ENCODE assay signal across 8 cellular contexts in genomic region chr7:26153246-26153822, GRCh38. TPM values are rescaled to one million over a fixed set of nuclear protein-coding genes. Genes with fewer than 3 reads are reported as not detected.
DNase-seq lines count a peak whose midpoint lies in the region; ATAC-seq and TF ChIP-seq lines count a peak whose summit lies in the region.

No MANE protein-coding gene starts in this region.

- 0 out of 2 replicates have a peak, but pooled peaks cover 2% of the 10 kb centered on the region for H3K79me2 ChIP-seq in Loucy (ENCODE audit: insufficient read depth, low read length)

- H3K27ac Mint-ChIP-seq in CD4-positive, alpha-beta memory T cell = peak overlapping the region; percentile 94 to 98 (median 96)
- H3K27ac Mint-ChIP-seq in MCF 10A (ENCODE audit: low read depth, unreplicated experiment) (no peak overlapping the region), naive B cell (peak overlapping the region in 4 of 6 donors; percentile 31 to 78 (median 50))

- H3F3A ChIP-seq in Loucy (ENCODE audit: low read depth) = no peaks in the 10 kb centered on the region

- no peaks in the 10 kb centered on the region for H3K9me2 ChIP-seq in Loucy (replicated peaks; ENCODE audit: low read depth, low read length)

- no peaks in the 10 kb centered on the region for H3K9me3 ChIP-seq in CD4-positive, alpha-beta memory T cell (ENCODE audit: control insufficient read depth in 1 of 2, low read length in 2 of 2)
- no peaks in the 10 kb centered on the region for H3K9me3 ChIP-seq in Loucy (ENCODE audit: insufficient read depth, low read depth, low read length)

- peaks cover 48 to 66% (median 59%) of the 10 kb centered on the region in 4 donors for H3K4me1 Mint-ChIP-seq in CD4-positive, alpha-beta memory T cell
- H3K4me1 Mint-ChIP-seq in MCF 10A (ENCODE audit: insufficient read depth, unreplicated experiment) = peaks cover 23% of the 10 kb centered on the region
- H3K4me1 Mint-ChIP-seq in naive B cell = peaks cover 43 to 65% (median 56%) of the 10 kb centered on the region in 3 donors

- intact Hi-C loops in CD4-positive, alpha-beta memory T cell (cut with micrococcal nuclease) = loop anchor here (2.0 to 5.0 kb wide), 3 partner anchors 13 to 203 kb away; no protein-coding TSS in a partner anchor
- intact Hi-C loops in MCF 10A (cut with micrococcal nuclease) = loop anchor here (5.0 kb wide), 1 partner anchor 61 kb away; no protein-coding TSS in a partner anchor

- ATAC-seq in naive B cell (ENCODE audit: low read depth in 2 of 2) (no peak), GM21576 (IDR thresholded peaks at IDR 0.05; ENCODE audit: unreplicated experiment) (no peak), HG02610 (IDR thresholded peaks at IDR 0.05; ENCODE audit: unreplicated experiment) (no peak)

- no peaks in the 10 kb centered on the region for H3K27me3 Mint-ChIP-seq in CD4-positive, alpha-beta memory T cell
- H3K27me3 Mint-ChIP-seq in MCF 10A (ENCODE audit: insufficient read depth, unreplicated experiment) = no peaks in the 10 kb centered on the region
- peaks cover 0 to 5% (median 0%) of the 10 kb centered on the region in 3 donors for H3K27me3 Mint-ChIP-seq in naive B cell

- no peaks in the 10 kb centered on the region for H3K36me3 ChIP-seq in CD4-positive, alpha-beta memory T cell (ENCODE audit: insufficient read depth, low read length)
- H3K36me3 ChIP-seq in Loucy (ENCODE audit: insufficient read depth, low read length) = no peaks in the 10 kb centered on the region

- H3K4me1 ChIP-seq in CD4-positive, alpha-beta memory T cell (ENCODE audit: insufficient read depth, low read length) = peaks cover 64% of the 10 kb centered on the region
- peaks cover 48% of the 10 kb centered on the region for H3K4me1 ChIP-seq in Loucy (ENCODE audit: insufficient read depth, low read length, poor library complexity, severe bottlenecking)

- no TSS peak for BruUV-seq in MCF 10A (replicated peaks; lab: Mats Ljungman, UMichigan)

- no peaks in the 10 kb centered on the region for H4K20me1 ChIP-seq in Loucy (ENCODE audit: insufficient read depth, low read length, poor library complexity, severe bottlenecking)

- peak overlapping the region; percentile 49 to 93 for H3K4me3 ChIP-seq in CD4-positive, alpha-beta memory T cell (ENCODE audit: low read length in 2 of 2)
- peak overlapping the region; percentile 20 for H3K4me3 ChIP-seq in Loucy (ENCODE audit: low read length, poor library complexity, severe bottlenecking)

- CTCF ChIA-PET in CD4-positive, alpha-beta memory T cell (lab: Charles Lee; ENCODE audit: partially characterized antibody) = interaction anchor here (3.2 kb wide), 1 partner anchor 13 kb away, joined by 9 read pairs; no protein-coding TSS in a partner anchor
- CTCF ChIA-PET in MCF 10A (lab: Yijun Ruan, JAX) = no interaction called here
- CTCF ChIA-PET in HEK293T (lab: Yijun Ruan, JAX) = no interaction called here

- no peak for TF ChIP-seq CTCF in Loucy (conservative IDR thresholded peaks at IDR 0.05; ENCODE audit: low read length)
- no peak for TF ChIP-seq CTCF in MCF 10A (IDR thresholded peaks at IDR 0.05; ENCODE audit: unreplicated experiment)

- H3K4me3 Mint-ChIP-seq in CD4-positive, alpha-beta memory T cell = peak overlapping the region; percentile 90 to 99 (median 96)
- H3K4me3 Mint-ChIP-seq in MCF 10A (ENCODE audit: unreplicated experiment) (peak overlapping the region; percentile 66), naive B cell (peak overlapping the region; percentile 77 to 93 (median 90))

- no peak overlapping the region for H3K9ac ChIP-seq in Loucy (ENCODE audit: low read depth, low read length, poor library complexity, severe bottlenecking)

- H3K27ac ChIP-seq in CD4-positive, alpha-beta memory T cell (ENCODE audit: low read depth, low read length) = peak overlapping the region; percentile 79

- peak overlapping the region; percentile 63 for H3K4me2 ChIP-seq in Loucy (ENCODE audit: low read depth, low read length, poor library complexity, severe bottlenecking)

- peak in 2 of 5 donors; percentile 7 to 30 for DNase-seq in CD4-positive, alpha-beta memory T cell
- no peak for DNase-seq in MCF 10A (ENCODE audit: unreplicated experiment)
- no peak for DNase-seq in naive B cell
- no peak for DNase-seq in HEK293T (ENCODE audit: extremely low spot score)
- DNase-seq in D341Med (ENCODE audit: low spot score) = no peak

- POLR2A ChIA-PET in CD4-positive, alpha-beta memory T cell (lab: Charles Lee; ENCODE audit: partially characterized antibody) = interaction anchor here (4.4 to 10.0 kb wide), 2 partner anchors 44 kb away, joined by 169 to 223 read pairs; partner anchors contain the start of genes CBX3 and HNRNPA2B1
- POLR2A ChIA-PET in MCF 10A (lab: Yijun Ruan, JAX) = no interaction called here
- POLR2A ChIA-PET in HEK293T (lab: Yijun Ruan, JAX) = no interaction called here

- no peak overlapping the region for H2AFZ ChIP-seq in Loucy (ENCODE audit: low read length)

- peaks cover 0 to 1% (median 0%) of the 10 kb centered on the region in 8 donors for H3K9me3 Mint-ChIP-seq in CD4-positive, alpha-beta memory T cell
- H3K9me3 Mint-ChIP-seq in MCF 10A (ENCODE audit: unreplicated experiment) (no peaks in the 10 kb centered on the region), naive B cell (no peaks in the 10 kb centered on the region)

- H3K27me3 ChIP-seq in CD4-positive, alpha-beta memory T cell (ENCODE audit: insufficient read depth, low read length) = no peaks in the 10 kb centered on the region
- H3K27me3 ChIP-seq in Loucy (ENCODE audit: insufficient read depth, low read length, poor library complexity, severe bottlenecking) = no peaks in the 10 kb centered on the region

- peaks cover 0 to 14% of the 10 kb centered on the region in 2 donors for H3K36me3 Mint-ChIP-seq in CD4-positive, alpha-beta memory T cell
- H3K36me3 Mint-ChIP-seq in MCF 10A (ENCODE audit: insufficient read depth, unreplicated experiment) (no peaks in the 10 kb centered on the region), naive B cell (no peaks in the 10 kb centered on the region)

TF ChIP-seq in HEK293T, 16 proteins besides CTCF, POLR2A, EP300 and RAD21:
- TF ChIP-seq FOXM1 (IDR thresholded peaks at IDR 0.05; ENCODE audit: borderline replicate concordance) (no peak), NFRKB (IDR thresholded peaks at IDR 0.05) (no peak), LEF1 (IDR thresholded peaks at IDR 0.05; ENCODE audit: borderline replicate concordance) (no peak), SUZ12 (IDR thresholded peaks at IDR 0.05) (no peak), HDGF (IDR thresholded peaks at IDR 0.05; ENCODE audit: borderline replicate concordance) (no peak), CTBP1 (IDR thresholded peaks at IDR 0.05; ENCODE audit: borderline replicate concordance) (no peak)

RNA-seq across cellular contexts. Expression of gene NFE2L3, which starts 1.3 kb away (rescaled TPM):
- 1 to 10 TPM; 7.5 to 7.9 TPM for total RNA-seq in CD4-positive, alpha-beta memory T cell
- polyA plus RNA-seq in CD4-positive, alpha-beta memory T cell = 1 to 10 TPM; 7.9 to 9.6 TPM
- 1.2 and 2.2 TPM in 2 replicates for total RNA-seq in MCF 10A (2022)
- polyA plus RNA-seq in naive B cell (ENCODE audit: low read depth in 6 of 6) = 1 to 10 TPM in 5 of 6 donors, under 1 TPM in 1; 0.93 to 4.1 (median 2.4) TPM

RNA-seq across cellular contexts. Expression of gene HNRNPA2B1, which starts 47.2 kb away (rescaled TPM):
- 100 to 1,000 TPM; 450 to 466 TPM for total RNA-seq in CD4-positive, alpha-beta memory T cell
- 100 to 1,000 TPM; 475 to 700 TPM for polyA plus RNA-seq in CD4-positive, alpha-beta memory T cell
- total RNA-seq in MCF 10A (2022) = 592 and 646 TPM in 2 replicates
- 100 to 1,000 TPM; 585 to 820 (median 621) TPM for polyA plus RNA-seq in naive B cell (ENCODE audit: low read depth in 6 of 6)

RNA-seq across cellular contexts. Expression of gene CBX3, which starts 48.2 kb away (rescaled TPM):
- total RNA-seq in CD4-positive, alpha-beta memory T cell = 100 to 1,000 TPM; 160 to 173 TPM
- 100 to 1,000 TPM; 105 to 180 TPM for polyA plus RNA-seq in CD4-positive, alpha-beta memory T cell
- total RNA-seq in MCF 10A (2022) = 137 and 171 TPM in 2 replicates
- 100 to 1,000 TPM in 2 of 6 donors, 10 to 100 TPM in 4; 83.0 to 153 (median 94.2) TPM for polyA plus RNA-seq in naive B cell (ENCODE audit: low read depth in 6 of 6)
